ENCODE assay signal across 8 cellular contexts in genomic region chr20:34515484-34516037, GRCh38. TPM values are rescaled to one million over a fixed set of nuclear protein-coding genes. Genes with fewer than 3 reads are reported as not detected.
A peak's percentile ranks its signal among the peaks of the same experiment; 100 is the strongest.
DNase-seq lines count a peak whose midpoint lies in the region; ATAC-seq and TF ChIP-seq lines count a peak whose summit lies in the region.

No MANE protein-coding gene starts in this region.

- BruUV-seq in IMR-90 (replicated peaks; lab: Mats Ljungman, UMichigan): no TSS peak

- DNase-seq in DMS153 (lab: John Stamatoyannopoulos, UW): peak; percentile 55
- DNase-seq in IMR-90: peak; percentile 47
- peak; percentile 96 for DNase-seq in RWPE2 (ENCODE audit: low spot score)
- peak; percentile 73 for DNase-seq in activated naive CD4-positive, alpha-beta T cell treated with Interleukin-2 at 50 U/mL for 16 hours
- DNase-seq in cardiac muscle cell (ENCODE audit: low read depth in 1 of 2, low spot score in 1 of 2): peak; percentile 32 to 87
- DNase-seq in putamen (ENCODE audit: low spot score): peak; percentile 68
- DNase-seq in T1000 (lab: John Stamatoyannopoulos, UW): no peak

- H3K14ac ChIP-seq in IMR-90 (replicated peaks; ENCODE audit: low read depth, low read length): peak overlapping the region; percentile 94

- H2BK5ac ChIP-seq in IMR-90 (ENCODE audit: low read depth, low read length, poor library complexity, severe bottlenecking): peak overlapping the region; percentile 78

- H3K27me3 ChIP-seq in IMR-90 (ENCODE audit: control insufficient read depth, insufficient read depth, low read length) (no peaks in the 10 kb centered on the region), RWPE2 (ENCODE audit: insufficient read depth, poor library complexity, severe bottlenecking) (no peaks in the 10 kb centered on the region), cardiac muscle cell (no peaks in the 10 kb centered on the region)

- dilution Hi-C loops in IMR-90 (cut with HindIII; ENCODE audit: low sequenced_read_pairs, unreplicated experiment): no loop called here

- H3K23ac ChIP-seq in IMR-90 (ENCODE audit: low read depth, low read length): peak overlapping the region; percentile 73

- peak overlapping the region; percentile 77 for H3K4me2 ChIP-seq in IMR-90 (ENCODE audit: low read depth, low read length)

- H3K9me3 ChIP-seq in IMR-90 (ENCODE audit: control insufficient read depth, insufficient read depth, low read length) (no peaks in the 10 kb centered on the region), RWPE2 (ENCODE audit: severe bottlenecking) (no peaks in the 10 kb centered on the region), cardiac muscle cell (ENCODE audit: low read depth) (no peaks in the 10 kb centered on the region)

- H4K8ac ChIP-seq in IMR-90 (ENCODE audit: low read depth in 2 of 2, low read length in 2 of 2): peak overlapping the region; percentile 79 to 91

- peak; percentile 60 for ATAC-seq in GM21447 (IDR thresholded peaks at IDR 0.05; ENCODE audit: unreplicated experiment)
- peak; percentile 16 for ATAC-seq in IMR-90 (ENCODE audit: low read depth)
- peak; percentile 80 for ATAC-seq in RWPE2 (ENCODE audit: low read depth)

- in situ Hi-C loops in IMR-90 (cut with MboI; ENCODE audit: low sequenced_read_pairs): loop anchor here (5.0 kb wide), 1 partner anchor 203 kb away; no protein-coding TSS in a partner anchor

- CTCF ChIA-PET in IMR-90 (lab: Yijun Ruan, JAX): interaction anchor here (4.3 kb wide), 1 partner anchor 203 kb away, joined by 24 read pairs; no protein-coding TSS in a partner anchor

- TF ChIP-seq POLR2A in IMR-90 (IDR thresholded peaks at IDR 0.05; ENCODE audit: low read depth, low read length): no peak

- no peak overlapping the region for H2BK15ac ChIP-seq in IMR-90 (ENCODE audit: low read depth, low read length)

- H3K9me1 ChIP-seq in IMR-90 (ENCODE audit: insufficient read depth, low read length): peaks cover 8% of the 10 kb centered on the region

- H4K91ac ChIP-seq in IMR-90 (ENCODE audit: insufficient read depth, low read depth, low read length): peak overlapping the region; percentile 87

- H3K56ac ChIP-seq in IMR-90 (ENCODE audit: extremely low read depth, insufficient read depth, low read length): peak overlapping the region; percentile 58

- H3K9ac ChIP-seq in IMR-90 (ENCODE audit: low read depth, low read length): peak overlapping the region; percentile 74

- H3K4me3 ChIP-seq in IMR-90 (ENCODE audit: insufficient read depth, low read depth, low read length) (peak overlapping the region; percentile 89), RWPE2 (ENCODE audit: severe bottlenecking) (peak overlapping the region; percentile 88), cardiac muscle cell (peak overlapping the region; percentile 78)

- peak overlapping the region; percentile 88 for H3K27ac ChIP-seq in IMR-90 (ENCODE audit: insufficient read depth, low read length)
- peak overlapping the region; percentile 80 for H3K27ac ChIP-seq in RWPE2 (ENCODE audit: poor library complexity, severe bottlenecking)
- peak overlapping the region; percentile 97 for H3K27ac ChIP-seq in cardiac muscle cell

- TF ChIP-seq RAD21 in IMR-90 (IDR thresholded peaks at IDR 0.05; ENCODE audit: low read length): no peak

- POLR2A ChIA-PET in IMR-90 (lab: Charles Lee; ENCODE audit: unreplicated experiment): no interaction called here

- H2AK9ac ChIP-seq in IMR-90 (replicated peaks; ENCODE audit: low read depth, low read length, poor library complexity): peak overlapping the region; percentile 95

- H3K4ac ChIP-seq in IMR-90 (ENCODE audit: low read depth, low read length): peak overlapping the region; percentile 97

- H4K20me1 ChIP-seq in IMR-90 (ENCODE audit: insufficient read depth, low read length): no peaks in the 10 kb centered on the region

- peaks cover 7% of the 10 kb centered on the region; the same call in 1 of the 2 replicates for H3K4me1 ChIP-seq in IMR-90 (ENCODE audit: control insufficient read depth, insufficient read depth, low read length)
- H3K4me1 ChIP-seq in RWPE2 (ENCODE audit: insufficient read depth, poor library complexity, severe bottlenecking): peaks cover 10% of the 10 kb centered on the region
- peaks cover 5% of the 10 kb centered on the region for H3K4me1 ChIP-seq in cardiac muscle cell (ENCODE audit: low read depth)

- H3K36me3 ChIP-seq in IMR-90 (ENCODE audit: control insufficient read depth, insufficient read depth, low read length) (peaks cover 6% of the 10 kb centered on the region), RWPE2 (ENCODE audit: low read depth) (peaks cover 32% of the 10 kb centered on the region), cardiac muscle cell (peaks cover 3% of the 10 kb centered on the region)

- WGBS in IMR-90 (ENCODE audit: extremely low coverage in 2 of 2, insufficient read length in 1 of 2), 2 experiments: 3% methylated on average over 11 of the region's 25 CpGs; no CpG with 5 or more reads in 1 of the 2 experiments

- H3K79me1 ChIP-seq in IMR-90 (ENCODE audit: low read depth in 1 of 2, low read length in 2 of 2): peaks cover 8 to 60% of the 10 kb centered on the region in 2 experiments; a peak in 3 of 4 replicates

- peak overlapping the region; percentile 57; the same call in 1 of the 2 replicates for H2BK20ac ChIP-seq in IMR-90 (ENCODE audit: low read depth, low read length)

- peak overlapping the region; percentile 33 for H3K18ac ChIP-seq in IMR-90 (ENCODE audit: low read depth, low read length)

- intact Hi-C loops in IMR-90 (cut with micrococcal nuclease): loop anchor here (2.0 kb wide), 1 partner anchor 203 kb away; no protein-coding TSS in a partner anchor

- H4K5ac ChIP-seq in IMR-90 (ENCODE audit: low read depth, low read length): peak overlapping the region; percentile 71

- peak overlapping the region; percentile 91 for H2AK5ac ChIP-seq in IMR-90 (ENCODE audit: low read depth, low read length)

- H2AFZ ChIP-seq in IMR-90 (replicated peaks; ENCODE audit: low read length, poor library complexity): peak overlapping the region; percentile 86

- H2BK120ac ChIP-seq in IMR-90 (ENCODE audit: low read depth, low read length): peak overlapping the region; percentile 42

- TF ChIP-seq CTCF in IMR-90 (conservative IDR thresholded peaks at IDR 0.05; ENCODE audit: low read depth, low read length): no peak
- TF ChIP-seq CTCF in RWPE2 (IDR thresholded peaks at IDR 0.05; ENCODE audit: poor library complexity, severe bottlenecking): no peak
- TF ChIP-seq CTCF in cardiac muscle cell (IDR thresholded peaks at IDR 0.05; ENCODE audit: low read depth, low read length): no peak

TF ChIP-seq in IMR-90, 13 proteins besides CTCF, POLR2A, EP300 and RAD21:
- TF ChIP-seq, protein P1, sequence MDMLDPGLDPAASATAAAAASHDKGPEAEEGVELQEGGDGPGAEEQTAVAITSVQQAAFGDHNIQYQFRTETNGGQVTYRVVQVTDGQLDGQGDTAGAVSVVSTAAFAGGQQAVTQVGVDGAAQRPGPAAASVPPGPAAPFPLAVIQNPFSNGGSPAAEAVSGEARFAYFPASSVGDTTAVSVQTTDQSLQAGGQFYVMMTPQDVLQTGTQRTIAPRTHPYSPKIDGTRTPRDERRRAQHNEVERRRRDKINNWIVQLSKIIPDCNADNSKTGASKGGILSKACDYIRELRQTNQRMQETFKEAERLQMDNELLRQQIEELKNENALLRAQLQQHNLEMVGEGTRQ (IDR thresholded peaks at IDR 0.05; ENCODE audit: low read depth, low read length): no peak
- peak; percentile 60 for TF ChIP-seq CEBPB (IDR thresholded peaks at IDR 0.05; ENCODE audit: low read depth, low read length)

RNA-seq across cellular contexts. Expression of gene DYNLRB1, which starts 0.7 kb away (rescaled TPM):
- 78.0 and 82.4 TPM in 2 replicates for total RNA-seq in IMR-90 (2012; rRNA removed)
- 380 and 406 TPM in 2 replicates for polyA plus RNA-seq in IMR-90 (2012; rRNA removed)
- polyA plus RNA-seq in IMR-90 (2012; cell fraction: cytosol; rRNA removed): 425 and 634 TPM in 2 replicates
- 82.6 and 188 TPM in 2 replicates for polyA plus RNA-seq in IMR-90 (2012; cell fraction: nucleus; rRNA removed; ENCODE audit: low replicate concordance)
- 132 and 155 TPM in 2 replicates for total RNA-seq in cardiac muscle cell
- polyA plus RNA-seq in cardiac muscle cell: 288 and 330 TPM in 2 replicates

RNA-seq across cellular contexts. Expression of gene MAP1LC3A, which starts 43.0 kb away (rescaled TPM):
- total RNA-seq in IMR-90 (2012; rRNA removed): 10.0 and 12.5 TPM in 2 replicates
- polyA plus RNA-seq in IMR-90 (2012; rRNA removed): 39.7 and 50.7 TPM in 2 replicates
- 42.3 and 104 TPM in 2 replicates for polyA plus RNA-seq in IMR-90 (2012; cell fraction: cytosol; rRNA removed)
- polyA plus RNA-seq in IMR-90 (2012; cell fraction: nucleus; rRNA removed; ENCODE audit: low replicate concordance): 149 and 281 TPM in 2 replicates
- total RNA-seq in cardiac muscle cell: 24.3 and 38.7 TPM in 2 replicates
- 29.7 and 54.0 TPM in 2 replicates for polyA plus RNA-seq in cardiac muscle cell

Comparison
In these comparisons a context has a peak if more than half of its experiments do, and no peak if none do; other contexts are left out.
1. ATAC-seq: peak in every context shown above with its lines; median percentile 80 in RWPE2; 60 in GM21447; 16 in IMR-90.